ENCODE assay signal across 21 cellular contexts in genomic region chr9:2691626-2692025, GRCh38. TPM values are rescaled to one million over a fixed set of nuclear protein-coding genes. Genes with fewer than 3 reads are reported as not detected.
DNase-seq lines count a peak whose midpoint lies in the region; ATAC-seq and TF ChIP-seq lines count a peak whose summit lies in the region.
"Had no signal": no experiment of that assay in that cellular context is flagged by ENCODE, and none has a peak within 500 bp of the region (broad histone marks: within the 10 kb centered on the region; RNA-seq: fewer than 3 reads in every experiment).

No MANE protein-coding gene starts in this region.

- no peak for ATAC-seq in GM18873 (IDR thresholded peaks at IDR 0.05; ENCODE audit: low FRiP score, unreplicated experiment)
- ATAC-seq: HepG2 had no signal

- in situ Hi-C loops in GM23248 (cut with MboI) (no loop called here), astrocyte of the spinal cord (cut with HindIII; ENCODE audit: low sequenced_read_pairs) (no loop called here), brain microvascular endothelial cell (cut with HindIII; ENCODE audit: low pct_ligation_motif_present, low sequenced_read_pairs) (no loop called here)

- H2AFZ ChIP-seq in GM23248 (no peak overlapping the region), parathyroid adenoma (no peak overlapping the region)

- WGBS in GM23248 (ENCODE audit: low coverage in 1 of 2, low lambda C conversion rate in 2 of 2, missing lambda C conversion rate in 2 of 2), 2 experiments = 62 to 69% methylated on average over 2 of the region's 2 CpGs

- H3K27ac Mint-ChIP-seq in nephron progenitor cell = no peak overlapping the region
- H3K27ac Mint-ChIP-seq: CD4-positive, alpha-beta T cell had no signal

- H3K4me2 ChIP-seq in GM23248 (ENCODE audit: unreplicated experiment) (no peak overlapping the region), parathyroid adenoma (ENCODE audit: low read length) (no peak overlapping the region)

- H3K36me3 ChIP-seq in GM23248 (ENCODE audit: low read depth) = no peaks in the 10 kb centered on the region
- no peaks in the 10 kb centered on the region for H3K36me3 ChIP-seq in parathyroid adenoma (ENCODE audit: control insufficient read depth, insufficient read depth, low read length)
- no peaks in the 10 kb centered on the region for H3K36me3 ChIP-seq in brain microvascular endothelial cell (replicated peaks)

- H3K9me3 Mint-ChIP-seq in nephron progenitor cell = no peaks in the 10 kb centered on the region
- H3K9me3 Mint-ChIP-seq: CD4-positive, alpha-beta T cell had no signal

- H3K27ac ChIP-seq in GM23248 (no peak overlapping the region), parathyroid adenoma (peak overlapping the region; percentile 15), brain microvascular endothelial cell (no peak overlapping the region)

- H3K4me3 ChIP-seq in GM23248 (no peak overlapping the region), astrocyte of the spinal cord (ENCODE audit: low read depth, low read length) (no peak overlapping the region), fibroblast of pulmonary artery (replicated peaks; ENCODE audit: low read depth, low read length) (no peak overlapping the region), parathyroid adenoma (ENCODE audit: low read depth, low read length) (no peak overlapping the region), brain microvascular endothelial cell (ENCODE audit: low read depth, low read length) (no peak overlapping the region)

- peaks cover 4% of the 10 kb centered on the region; the same call in 1 of the 2 replicates for H4K20me1 ChIP-seq in GM23248 (ENCODE audit: insufficient read depth)

- no peaks in the 10 kb centered on the region for H3K79me2 ChIP-seq in GM23248 (ENCODE audit: insufficient read depth)
- H3K79me2 ChIP-seq in parathyroid adenoma = peaks cover 1% of the 10 kb centered on the region

- no peaks in the 10 kb centered on the region for H3K9me2 ChIP-seq in GM23248 (ENCODE audit: insufficient read depth)

- H3K27me3 Mint-ChIP-seq in nephron progenitor cell (ENCODE audit: low read depth, poor library complexity) = peaks cover 7% of the 10 kb centered on the region
- H3K27me3 Mint-ChIP-seq: CD4-positive, alpha-beta T cell had no signal

- H3K36me3 Mint-ChIP-seq in nephron progenitor cell (ENCODE audit: low read depth) = peaks cover 4% of the 10 kb centered on the region

- H3F3A ChIP-seq in GM23248 (ENCODE audit: insufficient read depth) = 0 out of 2 replicates have a peak, but pooled peaks cover 8% of the 10 kb centered on the region

- H3K4me1 ChIP-seq in GM23248 (ENCODE audit: insufficient read depth) = peaks cover 11% of the 10 kb centered on the region
- H3K4me1 ChIP-seq in parathyroid adenoma = peaks cover 14% of the 10 kb centered on the region

- no peaks in the 10 kb centered on the region for H3K27me3 ChIP-seq in GM23248 (replicated peaks; ENCODE audit: insufficient read depth)
- H3K27me3 ChIP-seq in parathyroid adenoma (ENCODE audit: control insufficient read depth, insufficient read depth, low read length) = no peaks in the 10 kb centered on the region
- H3K27me3 ChIP-seq in brain microvascular endothelial cell (replicated peaks) = no peaks in the 10 kb centered on the region

- H3K4me1 Mint-ChIP-seq in nephron progenitor cell = peaks cover 5% of the 10 kb centered on the region

- H3K4me3 Mint-ChIP-seq in nephron progenitor cell = no peak overlapping the region
- H3K4me3 Mint-ChIP-seq: CD4-positive, alpha-beta T cell had no signal

- TF ChIP-seq CTCF in astrocyte of the spinal cord (IDR thresholded peaks at IDR 0.05; ENCODE audit: low read depth, low read length) (no peak), fibroblast of pulmonary artery (IDR thresholded peaks at IDR 0.05; ENCODE audit: low read length, missing control alignments) (no peak), parathyroid adenoma (IDR thresholded peaks at IDR 0.05) (no peak), brain microvascular endothelial cell (IDR thresholded peaks at IDR 0.05; ENCODE audit: low read depth, low read length, missing control alignments) (no peak), nephron progenitor cell (IDR thresholded peaks at IDR 0.05) (no peak)

- H3K9ac ChIP-seq in GM23248 (no peak overlapping the region), parathyroid adenoma (no peak overlapping the region)

- H3K9me3 ChIP-seq in GM23248 (ENCODE audit: low read depth) (no peaks in the 10 kb centered on the region), parathyroid adenoma (ENCODE audit: control insufficient read depth, low read length) (no peaks in the 10 kb centered on the region)
- H3K9me3 ChIP-seq: Caco-2 had no signal

- DNase-seq in GM23248 (peak; percentile 3), astrocyte of the spinal cord (ENCODE audit: low read depth, low spot score) (peak; percentile 27), fibroblast of pulmonary artery (ENCODE audit: low read depth) (peak; percentile 68), brain microvascular endothelial cell (no peak), nephron progenitor cell (no peak), T-helper 2 cell (no peak)
- DNase-seq: Caco-2; CD4-positive, alpha-beta T cell; GDM1; KG1; NCI-H1694 treated with DMSO at 0.1 percent for 48 hours; NCI-H2107; NCI-H226; SHP77 had no signal

RNA-seq across cellular contexts. Expression of gene KCNV2, which starts 25.7 kb away (rescaled TPM):
- total RNA-seq in GM23248 (2014; rRNA removed; shearing (Covaris generic)) = not detected in 2 replicates
- polyA plus RNA-seq in GM23248 (2016; fragmentation: Nextera tagmentation; extraction: Ambion mirVana) = not detected in 2 replicates
- total RNA-seq: A172; Caco-2; CD4-positive, alpha-beta T cell; H1; HepG2; RPMI7951 had no signal
- polyA plus RNA-seq: BJ, H1, HepG2 had no signal

Comparison
In these comparisons a context has a peak if more than half of its experiments do, and no peak if none do; other contexts are left out.
1. DNase-seq: peak in GM23248 (single experiment), astrocyte of the spinal cord (single experiment) and fibroblast of pulmonary artery (single experiment); none in brain microvascular endothelial cell (single experiment), nephron progenitor cell (single experiment) and T-helper 2 cell (0 of 5).